Comparison of ENCODE assay signal across 5 cellular contexts in the genomic region with DNA sequence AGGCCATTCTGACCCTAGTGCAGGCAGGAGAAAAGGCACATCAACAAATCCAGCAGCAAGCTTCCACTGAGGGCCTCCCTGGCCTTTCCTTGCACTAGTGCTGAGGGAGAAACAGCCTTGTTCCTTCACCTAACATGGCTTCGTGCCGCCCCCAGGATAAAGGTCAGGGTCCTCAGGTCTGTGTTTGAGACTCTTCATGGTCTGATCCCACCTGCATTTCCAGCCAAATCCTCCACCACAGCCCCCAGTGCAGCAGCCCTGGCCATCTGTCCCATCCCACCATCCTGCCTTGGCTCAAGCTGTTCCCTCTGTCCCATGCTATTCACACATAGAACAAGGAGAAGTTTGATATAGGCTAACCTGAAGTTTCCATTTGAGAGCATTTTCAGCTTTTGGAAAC. TPM values are rescaled to one million over a fixed set of nuclear protein-coding genes. Genes with fewer than 3 reads are reported as not detected.
"Had no signal": no experiment of that assay in that cellular context is flagged by ENCODE, and none has a peak within 500 bp of the region (broad histone marks: within the 10 kb centered on the region; RNA-seq: fewer than 3 reads in every experiment).

No MANE protein-coding gene starts in this region.

RNA-seq across cellular contexts. Expression of a gene that starts 20.9 kb away (rescaled TPM):
- total RNA-seq: K562, LHCN-M2, MCF 10A, OCI-LY7, SK-MEL-5 had no signal
